17 cellular contexts compared by ENCODE assay signal in the genomic region with DNA sequence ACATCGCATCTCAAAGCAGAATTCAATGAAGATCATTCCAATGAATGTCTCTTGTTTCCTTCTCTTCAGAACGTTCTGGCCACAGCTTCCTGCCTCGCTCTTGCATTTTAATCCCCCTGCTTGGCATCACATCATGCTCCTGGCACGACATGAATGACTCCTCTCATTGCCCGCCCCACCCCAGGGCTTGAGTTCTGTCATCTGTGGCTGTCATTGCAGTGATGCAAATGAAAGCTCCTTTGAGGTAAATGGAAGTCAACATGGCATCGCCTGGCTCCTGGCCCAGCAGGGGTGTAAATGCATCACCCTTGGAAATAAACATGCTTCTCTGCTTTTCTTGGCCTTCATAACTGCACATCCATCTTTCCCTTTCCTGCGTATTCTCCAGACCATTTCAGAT. TPM values are rescaled to one million over a fixed set of nuclear protein-coding genes. Genes with fewer than 3 reads are reported as not detected.
DNase-seq lines count a peak whose midpoint lies in the region; ATAC-seq and TF ChIP-seq lines count a peak whose summit lies in the region.
"Had no signal": no experiment of that assay in that cellular context is flagged by ENCODE, and none has a peak within 500 bp of the region (broad histone marks: within the 10 kb centered on the region; RNA-seq: fewer than 3 reads in every experiment).

No MANE protein-coding gene starts in this region.

- H3K9me3 Mint-ChIP-seq in CD8-positive, alpha-beta T cell = no peaks in the 10 kb centered on the region
- H3K9me3 Mint-ChIP-seq: activated T-cell treated with anti-CD3 and anti-CD28 coated beads, Interleukin-2, amount 50 U/mL, for 72 hours; nephron progenitor cell; T-cell had no signal

- no CpG with 5 or more reads among the region's 7 CpGs for WGBS in mesendoderm (ENCODE audit: extremely low coverage, insufficient coverage, low lambda C conversion rate)

- no peaks in the 10 kb centered on the region for H3K36me3 Mint-ChIP-seq in CD8-positive, alpha-beta T cell
- H3K36me3 Mint-ChIP-seq: CD8-positive, alpha-beta memory T cell; T-cell had no signal

- H4K8ac ChIP-seq in mesendoderm (ENCODE audit: low read depth, low read length) = no peak overlapping the region

- H3K4me2 ChIP-seq in mesendoderm (ENCODE audit: low read length) = no peak overlapping the region

- H3K36me3 ChIP-seq in CD8-positive, alpha-beta T cell (ENCODE audit: insufficient read depth, low read length) = no peaks in the 10 kb centered on the region
- no peaks in the 10 kb centered on the region for H3K36me3 ChIP-seq in mesendoderm (ENCODE audit: control insufficient read depth, insufficient read depth, low read length)
- H3K36me3 ChIP-seq: adrenal gland had no signal

- H4K5ac ChIP-seq in mesendoderm (ENCODE audit: low read length) = no peak overlapping the region

- H3K79me2 ChIP-seq in mesendoderm (ENCODE audit: control insufficient read depth, insufficient read depth, low read length) = no peaks in the 10 kb centered on the region

- H2BK15ac ChIP-seq in mesendoderm (replicated peaks; ENCODE audit: low read depth) = no peak overlapping the region

- no peaks in the 10 kb centered on the region for H3K4me1 Mint-ChIP-seq in CD8-positive, alpha-beta T cell (ENCODE audit: low read depth)
- H3K4me1 Mint-ChIP-seq: CD8-positive, alpha-beta memory T cell; nephron progenitor cell; T-cell had no signal

- peak; percentile 1 for DNase-seq in LoVo (ENCODE audit: low spot score)
- peak; percentile 49 for DNase-seq in RPMI7951 (ENCODE audit: low read depth)
- peak; percentile 60 for DNase-seq in epithelial cell of prostate (ENCODE audit: low read depth, low spot score)
- peak; percentile 63 to 96 (median 85) for DNase-seq in posterior cingulate gyrus
- DNase-seq in CD8-positive, alpha-beta T cell = no peak
- no peak for DNase-seq in mesendoderm
- no peak for DNase-seq in HK-2 (ENCODE audit: unreplicated experiment)
- DNase-seq: activated T-cell treated with anti-CD3 and anti-CD28 coated beads, Interleukin-2, amount 50 U/mL, for 72 hours; adrenal gland; left colon; nephron progenitor cell; OCI-M1; small intestine; T-cell; testis had no signal

- no peak for ATAC-seq in CD8-positive, alpha-beta T cell
- ATAC-seq: activated T-cell treated with anti-CD3 and anti-CD28 coated beads, Interleukin-2, amount 50 U/mL, for 72 hours; left colon; T-cell had no signal

- no peaks in the 10 kb centered on the region for H3K27me3 ChIP-seq in CD8-positive, alpha-beta T cell (ENCODE audit: insufficient read depth, low read length)
- no peaks in the 10 kb centered on the region for H3K27me3 ChIP-seq in mesendoderm (ENCODE audit: insufficient read depth, low read length, poor library complexity)
- H3K27me3 ChIP-seq: adrenal gland, testis had no signal

- intact Hi-C loops in posterior cingulate gyrus (cut with DNase I) = no loop called here
- intact Hi-C loops in CD8-positive, alpha-beta T cell (cut with DNase I, micrococcal nuclease) = no loop called here

- H2BK120ac ChIP-seq in mesendoderm (ENCODE audit: low read depth, low read length) = no peak overlapping the region

- CTCF ChIA-PET in CD8-positive, alpha-beta T cell (lab: Charles Lee) = interaction anchor here (1.8 kb wide), 1 partner anchor 9 kb away, joined by 5 read pairs; no protein-coding TSS in a partner anchor

- H2AK5ac ChIP-seq in mesendoderm (ENCODE audit: low read length) = no peak overlapping the region

- no peak overlapping the region for H3K9ac ChIP-seq in mesendoderm (ENCODE audit: low read length)

- no peaks in the 10 kb centered on the region for H3K79me1 ChIP-seq in mesendoderm (ENCODE audit: low read length)

- H3K9me3 ChIP-seq in CD8-positive, alpha-beta T cell (ENCODE audit: low read length) = no peaks in the 10 kb centered on the region
- H3K9me3 ChIP-seq: adrenal gland, testis had no signal

- peaks cover 10% of the 10 kb centered on the region for H3K27me3 Mint-ChIP-seq in CD8-positive, alpha-beta T cell (ENCODE audit: low read depth)

- H3K4me1 ChIP-seq in CD8-positive, alpha-beta T cell (ENCODE audit: insufficient read depth, low read length) = no peaks in the 10 kb centered on the region
- no peaks in the 10 kb centered on the region for H3K4me1 ChIP-seq in mesendoderm (ENCODE audit: control insufficient read depth, low read depth, low read length)
- H3K4me1 ChIP-seq: adrenal gland had no signal

- peak overlapping the region; percentile 56 for H3K27ac ChIP-seq in epithelial cell of prostate
- no peak overlapping the region for H3K27ac ChIP-seq in CD8-positive, alpha-beta T cell (ENCODE audit: low read depth, low read length)
- no peak overlapping the region for H3K27ac ChIP-seq in mesendoderm (ENCODE audit: low read depth, low read length)
- H3K27ac ChIP-seq: adrenal gland, testis had no signal

- no peak overlapping the region for H2BK5ac ChIP-seq in mesendoderm (ENCODE audit: low read length)

- no peak overlapping the region for H3K27ac Mint-ChIP-seq in CD8-positive, alpha-beta T cell
- H3K27ac Mint-ChIP-seq: activated T-cell treated with anti-CD3 and anti-CD28 coated beads, Interleukin-2, amount 50 U/mL, for 72 hours; CD8-positive, alpha-beta memory T cell; nephron progenitor cell; T-cell had no signal

- no peak overlapping the region for H3K56ac ChIP-seq in mesendoderm (ENCODE audit: low read length)

- H3K4ac ChIP-seq in mesendoderm (ENCODE audit: low read depth, low read length) = no peak overlapping the region

- POLR2A ChIA-PET in CD8-positive, alpha-beta T cell (lab: Charles Lee) = no interaction called here

- H3K23ac ChIP-seq in mesendoderm (ENCODE audit: low read length) = no peak overlapping the region

- no peak overlapping the region for H3K4me3 Mint-ChIP-seq in CD8-positive, alpha-beta T cell
- H3K4me3 Mint-ChIP-seq: activated T-cell treated with anti-CD3 and anti-CD28 coated beads, Interleukin-2, amount 50 U/mL, for 72 hours; CD8-positive, alpha-beta memory T cell; nephron progenitor cell; T-cell had no signal

- H3K4me3 ChIP-seq in CD8-positive, alpha-beta T cell (ENCODE audit: low read depth, low read length) = no peak overlapping the region
- no peak overlapping the region for H3K4me3 ChIP-seq in mesendoderm (ENCODE audit: low read length)
- H3K4me3 ChIP-seq: adrenal gland, testis had no signal

- no peak for TF ChIP-seq CTCF in CD8-positive, alpha-beta T cell (IDR thresholded peaks at IDR 0.05)

- H3K18ac ChIP-seq in mesendoderm (ENCODE audit: low read length) = no peak overlapping the region

RNA-seq across cellular contexts. Expression of gene SCEL, which starts 48.6 kb away (rescaled TPM):
- not detected in 2 replicates for total RNA-seq in RPMI7951 (2014; rRNA removed; shearing (Covaris generic))
- not detected for total RNA-seq in CD8-positive, alpha-beta T cell
- 0.07 TPM for polyA plus RNA-seq in mesendoderm (2013, experiment 1 of 2)
- polyA plus RNA-seq in mesendoderm (2013, experiment 2 of 2) = 0.04 TPM
- total RNA-seq: activated T-cell treated with anti-CD3 and anti-CD28 coated beads, Interleukin-2, amount 50 U/mL, for 72 hours; CD8-positive, alpha-beta memory T cell; glomerular endothelial cell had no signal
- polyA plus RNA-seq: CD8-positive, alpha-beta memory T cell had no signal

Comparison
In these comparisons a context has a peak if more than half of its experiments do, and no peak if none do; other contexts are left out.
1. DNase-seq: peak in LoVo (single experiment), RPMI7951 (single experiment), epithelial cell of prostate (single experiment) and posterior cingulate gyrus (10 of 10); none in CD8-positive, alpha-beta T cell (0 of 7), mesendoderm (single experiment) and HK-2 (single experiment).